ENCODE assay signal across 7 cellular contexts in the genomic region with DNA sequence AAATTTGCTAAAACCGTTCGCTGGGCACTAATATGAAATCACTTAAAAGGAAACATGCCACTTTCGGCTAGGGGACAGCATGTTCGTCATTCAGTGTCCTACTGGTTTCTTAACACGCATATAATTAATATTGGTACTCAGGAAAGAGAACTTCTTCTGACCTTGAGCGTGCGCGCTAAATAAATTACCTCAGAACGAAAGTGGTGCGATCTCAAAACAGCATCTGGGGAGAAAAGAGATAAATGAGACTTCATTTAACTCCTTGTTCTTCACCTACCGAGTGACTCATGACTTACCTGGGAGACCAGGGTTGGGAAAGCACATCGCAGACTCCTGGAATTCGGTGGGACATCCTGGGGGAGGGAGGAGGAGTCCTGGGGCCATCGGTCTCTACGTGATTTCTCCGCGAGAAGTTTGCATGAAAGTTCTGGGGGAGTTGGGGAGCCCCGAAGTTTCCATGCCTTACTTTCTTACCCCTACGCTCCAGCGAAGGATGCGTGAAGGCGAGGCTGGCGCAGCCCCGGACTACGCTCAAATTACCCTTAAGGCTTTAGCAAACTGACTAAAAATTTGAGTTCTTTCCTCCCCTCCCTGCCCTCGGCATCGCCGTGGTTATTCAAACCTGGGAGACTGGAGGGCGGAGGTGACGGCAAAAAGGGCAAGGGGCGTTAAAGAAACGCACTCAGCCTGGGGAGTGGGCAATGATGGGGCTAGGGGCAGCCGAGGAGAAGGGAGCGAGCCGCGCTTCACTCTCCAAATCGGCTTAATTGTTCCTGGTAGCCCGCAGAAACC. TPM values are rescaled to one million over a fixed set of nuclear protein-coding genes. Genes with fewer than 3 reads are reported as not detected.
DNase-seq lines count a peak whose midpoint lies in the region; ATAC-seq, FAIRE-seq and TF ChIP-seq lines count a peak whose summit lies in the region.

No MANE protein-coding gene starts in this region.

- peak; percentile 13 for ATAC-seq in GM18502 (IDR thresholded peaks at IDR 0.05; ENCODE audit: poor library complexity, unreplicated experiment)
- ATAC-seq in GM18858 (IDR thresholded peaks at IDR 0.05; ENCODE audit: unreplicated experiment) = no peak

- H3K36me3 ChIP-seq in astrocyte (ENCODE audit: insufficient read depth, low read length) = peaks cover 2% of the 10 kb centered on the region
- H3K36me3 ChIP-seq in subcutaneous abdominal adipose tissue (ENCODE audit: control insufficient read depth in 5 of 5, insufficient read depth in 5 of 5, low read length in 5 of 5) = no peaks in the 10 kb centered on the region

- no peak for FAIRE-seq in astrocyte (lab: Jason Lieb, UNC)

- no peaks in the 10 kb centered on the region for H3K9me3 Mint-ChIP-seq in IgD-negative memory B cell
- H3K9me3 Mint-ChIP-seq in astrocyte (ENCODE audit: unreplicated experiment) = no peaks in the 10 kb centered on the region

- H3K27me3 Mint-ChIP-seq in IgD-negative memory B cell (peaks cover 47% of the 10 kb centered on the region), astrocyte (ENCODE audit: low read depth, unreplicated experiment) (no peaks in the 10 kb centered on the region)

- no peak for TF ChIP-seq CTCF in astrocyte (IDR thresholded peaks at IDR 0.05; ENCODE audit: insufficient read depth, low read depth, low read length)

- peak overlapping the region; percentile 96 for H2AFZ ChIP-seq in astrocyte (ENCODE audit: low read depth, low read length)

- peaks cover 40% of the 10 kb centered on the region for H3K79me2 ChIP-seq in astrocyte (ENCODE audit: insufficient read depth, low read length)

- H3K27ac Mint-ChIP-seq in IgD-negative memory B cell (peak overlapping the region in 1 of 3 donors; percentile 84), astrocyte (ENCODE audit: unreplicated experiment) (peak overlapping the region; percentile 91)

- peak overlapping the region; percentile 94 for H3K4me3 ChIP-seq in astrocyte (ENCODE audit: insufficient read depth, low read depth, low read length)
- H3K4me3 ChIP-seq in subcutaneous abdominal adipose tissue (ENCODE audit: low read depth in 1 of 5, low read length in 5 of 5) = peak overlapping the region; percentile 69 to 81 (median 78)

- H3K4me3 Mint-ChIP-seq in IgD-negative memory B cell (peak overlapping the region; percentile 84 to 97 (median 94)), astrocyte (ENCODE audit: unreplicated experiment) (peak overlapping the region; percentile 98)

- H3K27me3 ChIP-seq in astrocyte (ENCODE audit: insufficient read depth, low read length) (no peaks in the 10 kb centered on the region), subcutaneous abdominal adipose tissue (ENCODE audit: control insufficient read depth in 5 of 5, insufficient read depth in 4 of 5, low read length in 5 of 5) (peaks cover 0 to 7% (median 5%) of the 10 kb centered on the region in 5 donors)

- H3K27ac ChIP-seq in astrocyte (ENCODE audit: low read depth, low read length) = peak overlapping the region; percentile 83
- no peak overlapping the region for H3K27ac ChIP-seq in subcutaneous abdominal adipose tissue (ENCODE audit: low read depth, low read length)

- DNase-seq in astrocyte (ENCODE audit: low read depth) (no peak), kidney glomerular epithelial cell (lab: John Stamatoyannopoulos, UW) (peak; percentile 23), NCI-H2196 (lab: John Stamatoyannopoulos, UW; ENCODE audit: unreplicated experiment) (no peak)

- peaks cover 5 to 16% (median 13%) of the 10 kb centered on the region in 3 donors for H3K4me1 Mint-ChIP-seq in IgD-negative memory B cell
- peaks cover 13% of the 10 kb centered on the region for H3K4me1 Mint-ChIP-seq in astrocyte (ENCODE audit: low read depth, unreplicated experiment)

- H3K4me2 ChIP-seq in astrocyte (ENCODE audit: low read length) = peak overlapping the region; percentile 97

- peaks cover 8% of the 10 kb centered on the region for H4K20me1 ChIP-seq in astrocyte (ENCODE audit: insufficient read depth, low read length)

- no peaks in the 10 kb centered on the region for H3K9me3 ChIP-seq in astrocyte (ENCODE audit: insufficient read depth, low read depth, low read length)
- no peaks in the 10 kb centered on the region for H3K9me3 ChIP-seq in subcutaneous abdominal adipose tissue (ENCODE audit: control insufficient read depth in 5 of 5, low read length in 5 of 5)

- H3K4me1 ChIP-seq in astrocyte (ENCODE audit: insufficient read depth, low read length) (peaks cover 44% of the 10 kb centered on the region), subcutaneous abdominal adipose tissue (ENCODE audit: control insufficient read depth in 5 of 5, insufficient read depth in 5 of 5, low read length in 5 of 5) (peaks cover 0 to 21% (median 20%) of the 10 kb centered on the region in 5 donors)

- H3K36me3 Mint-ChIP-seq in IgD-negative memory B cell (no peaks in the 10 kb centered on the region), astrocyte (ENCODE audit: low read depth, unreplicated experiment) (peaks cover 4% of the 10 kb centered on the region)

- H3K9ac ChIP-seq in astrocyte (ENCODE audit: low read length) = peak overlapping the region; percentile 96
- peak overlapping the region in 4 of 5 donors; percentile 37 to 55 (median 45) for H3K9ac ChIP-seq in subcutaneous abdominal adipose tissue (ENCODE audit: low read length in 5 of 5)

RNA-seq across cellular contexts. Expression of a gene that starts 1.1 kb away (rescaled TPM):
- polyA plus RNA-seq in IgD-negative memory B cell = not detected
- 8.3 and 10.4 TPM in 2 replicates for total RNA-seq in astrocyte
